In genomic region chr9:110015759-110016158, GRCh38 we compare ENCODE assay signal across 9 cellular contexts.
DNase-seq lines count a peak whose midpoint lies in the region; ATAC-seq and TF ChIP-seq lines count a peak whose summit lies in the region.
"Had no signal": no experiment of that assay in that cellular context is flagged by ENCODE, and none has a peak within 500 bp of the region (broad histone marks: within the 10 kb centered on the region; RNA-seq: fewer than 3 reads in every experiment).

No MANE protein-coding gene starts in this region.

- no peaks in the 10 kb centered on the region for H3K9me3 ChIP-seq in left ventricle myocardium inferior (replicated peaks)

- peak overlapping the region; percentile 36 for H3K27ac ChIP-seq in left ventricle myocardium inferior (replicated peaks)

- DNase-seq in left ventricle myocardium inferior, result no peak
- no peak for DNase-seq in cardiac septum (ENCODE audit: low spot score)
- peak; percentile 90 to 95 for DNase-seq in SW 1271 (lab: John Stamatoyannopoulos, UW)
- DNase-seq in fibroblast of mammary gland (ENCODE audit: low read depth), result peak; percentile 88
- no peak for DNase-seq in stimulated activated naive CD8-positive, alpha-beta T cell treated with anti-CD3 and anti-CD28 coated beads, Interleukin-15, Interleukin-2, amounts not matched to agents 100 U/mL and 50 U/mL, for 24 hours
- DNase-seq in NCI-H1105 (lab: John Stamatoyannopoulos, UW), result no peak
- no peak for DNase-seq in hypothalamus (lab: John Stamatoyannopoulos, UW)
- no peak for DNase-seq in NCI-H748 (lab: John Stamatoyannopoulos, UW; ENCODE audit: unreplicated experiment)
- DNase-seq: DMS79 treated with DMSO at 0.1 percent for 48 hours had no signal

- ATAC-seq in stimulated activated naive CD8-positive, alpha-beta T cell treated with anti-CD3 and anti-CD28 coated beads, Interleukin-15, Interleukin-2, amounts not matched to agents 100 U/mL and 50 U/mL, for 24 hours, result peak; percentile 55

- no peaks in the 10 kb centered on the region for H3K27me3 ChIP-seq in left ventricle myocardium inferior (ENCODE audit: low read depth)

- intact Hi-C loops in left ventricle myocardium inferior (cut with micrococcal nuclease), result no loop called here
- intact Hi-C loops in cardiac septum (cut with DNase I), result no loop called here

- peaks cover 5% of the 10 kb centered on the region for H3K4me1 ChIP-seq in left ventricle myocardium inferior

- H3K4me3 ChIP-seq in left ventricle myocardium inferior, result no peak overlapping the region
- H3K4me3 ChIP-seq in fibroblast of mammary gland (ENCODE audit: control insufficient read depth, low read depth, low read length), result no peak overlapping the region

- TF ChIP-seq CTCF in left ventricle myocardium inferior (IDR thresholded peaks at IDR 0.05; ENCODE audit: borderline replicate concordance) (no peak), fibroblast of mammary gland (conservative IDR thresholded peaks at IDR 0.05; ENCODE audit: control insufficient read depth, insufficient read depth, low read depth, low read length) (no peak)

- no peaks in the 10 kb centered on the region for H3K36me3 ChIP-seq in left ventricle myocardium inferior

Comparison
In these comparisons a context has a peak if more than half of its experiments do, and no peak if none do; other contexts are left out.
1. DNase-seq: peak in SW 1271 (2 of 2) and fibroblast of mammary gland (single experiment); none in left ventricle myocardium inferior (single experiment), cardiac septum (single experiment), stimulated activated naive CD8-positive, alpha-beta T cell treated with anti-CD3 and anti-CD28 coated beads, Interleukin-15, Interleukin-2, amounts not matched to agents 100 U/mL and 50 U/mL, for 24 hours (single experiment), NCI-H1105 (single experiment), hypothalamus (0 of 51) and NCI-H748 (single experiment).